ENCODE assay signal across 14 cellular contexts in genomic region chr9:13970018-13970417, GRCh38.
DNase-seq lines count a peak whose midpoint lies in the region; ATAC-seq, FAIRE-seq and TF ChIP-seq lines count a peak whose summit lies in the region.
"Had no signal": no experiment of that assay in that cellular context is flagged by ENCODE, and none has a peak within 500 bp of the region (broad histone marks: within the 10 kb centered on the region; RNA-seq: fewer than 3 reads in every experiment).

No MANE protein-coding gene starts in this region.

- H4K5ac ChIP-seq in mesendoderm (ENCODE audit: low read length): no peak overlapping the region

- no peaks in the 10 kb centered on the region for H3K27me3 Mint-ChIP-seq in GM23338 (ENCODE audit: insufficient read depth, low read depth, poor library complexity)
- no peaks in the 10 kb centered on the region for H3K27me3 Mint-ChIP-seq in nephron (ENCODE audit: low read depth)
- H3K27me3 Mint-ChIP-seq in T-helper 2 cell treated with Interferon-gamma antibody and Interleukin-4, amounts not matched to agents 5 μg/mL and 100 μg/mL, for 36 hours (ENCODE audit: low read depth): no peaks in the 10 kb centered on the region

- H3K9me3 Mint-ChIP-seq in GM23338: no peaks in the 10 kb centered on the region
- H3K9me3 Mint-ChIP-seq in nephron: no peaks in the 10 kb centered on the region
- H3K9me3 Mint-ChIP-seq in T-helper 2 cell treated with Interferon-gamma antibody and Interleukin-4, amounts not matched to agents 5 μg/mL and 100 μg/mL, for 36 hours: no peaks in the 10 kb centered on the region

- no peak overlapping the region for H2AK5ac ChIP-seq in mesendoderm (ENCODE audit: low read length)

- ATAC-seq in GM23338: no peak

- no peak overlapping the region for H3K56ac ChIP-seq in mesendoderm (ENCODE audit: low read length)

- TF ChIP-seq CTCF in GM23338 (conservative IDR thresholded peaks at IDR 0.05; ENCODE audit: low read depth in 2 of 2): no peak
- no peak for TF ChIP-seq CTCF in bronchial epithelial cell (IDR thresholded peaks at IDR 0.05; ENCODE audit: insufficient read depth, low read length, severe bottlenecking)
- no peak for TF ChIP-seq CTCF in nephron (IDR thresholded peaks at IDR 0.05; ENCODE audit: unreplicated experiment in 3 of 3)

- H3K4me2 ChIP-seq in GM23338 (no peak overlapping the region), mesendoderm (ENCODE audit: low read length) (no peak overlapping the region)

- H3K4me3 ChIP-seq in GM23338: no peak overlapping the region
- H3K4me3 ChIP-seq in bronchial epithelial cell (ENCODE audit: low read depth, low read length): no peak overlapping the region
- no peak overlapping the region for H3K4me3 ChIP-seq in mesendoderm (ENCODE audit: low read length)
- H3K4me3 ChIP-seq: SJSA1 had no signal

- H3K79me2 ChIP-seq in GM23338 (replicated peaks; ENCODE audit: insufficient read depth) (no peaks in the 10 kb centered on the region), mesendoderm (ENCODE audit: control insufficient read depth, insufficient read depth, low read length) (no peaks in the 10 kb centered on the region)

- no peak overlapping the region for H3K18ac ChIP-seq in mesendoderm (ENCODE audit: low read length)

- peaks cover 8% of the 10 kb centered on the region; the same call in 1 of the 2 replicates for H3K9me2 ChIP-seq in GM23338 (ENCODE audit: insufficient read depth)

- H3K27ac Mint-ChIP-seq in GM23338 (no peak overlapping the region; the same call in 1 of the 2 replicates), nephron (peak overlapping the region; percentile 86 to 91 (median 90))
- H3K27ac Mint-ChIP-seq in T-helper 2 cell treated with Interferon-gamma antibody and Interleukin-4, amounts not matched to agents 5 μg/mL and 100 μg/mL, for 36 hours: no peak overlapping the region

- DNase-seq in GM23338 (ENCODE audit: low spot score): no peak
- DNase-seq in RPMI7951 (ENCODE audit: low read depth): peak; percentile 3
- DNase-seq in bronchial epithelial cell (ENCODE audit: low read depth): peak; percentile 39
- DNase-seq in ACHN: no peak
- no peak for DNase-seq in stimulated activated CD4-positive, alpha-beta T cell treated with anti-CD3 and anti-CD28 coated beads, Interleukin-1b, Interleukin-23, amount 100 ng/mL, for 48 hours
- no peak for DNase-seq in T-helper 2 cell treated with Interferon-gamma antibody and Interleukin-4, amounts not matched to agents 5 μg/mL and 100 μg/mL, for 36 hours (ENCODE audit: low spot score)
- no peak for DNase-seq in mesendoderm
- DNase-seq: C1 segment of cervical spinal cord, NCI-H1436, NCI-H2029 treated with DMSO at 0.1 percent for 48 hours, NCI-H510A treated with DMSO at 0.1 percent for 48 hours had no signal

- FAIRE-seq in bronchial epithelial cell (lab: Jason Lieb, UNC): no peak
- FAIRE-seq: H54 had no signal

- H4K20me1 ChIP-seq in GM23338 (replicated peaks; ENCODE audit: insufficient read depth): no peaks in the 10 kb centered on the region

- H3K9ac ChIP-seq in mesendoderm (ENCODE audit: low read length): no peak overlapping the region

- H3K36me3 Mint-ChIP-seq in GM23338 (ENCODE audit: low read depth) (no peaks in the 10 kb centered on the region), nephron (ENCODE audit: low read depth) (no peaks in the 10 kb centered on the region)
- no peaks in the 10 kb centered on the region for H3K36me3 Mint-ChIP-seq in T-helper 2 cell treated with Interferon-gamma antibody and Interleukin-4, amounts not matched to agents 5 μg/mL and 100 μg/mL, for 36 hours (ENCODE audit: low read depth)

- H2BK120ac ChIP-seq in mesendoderm (ENCODE audit: low read depth, low read length): no peak overlapping the region

- H2AFZ ChIP-seq in GM23338: 0 out of 2 replicates have a peak overlapping the region, but pooled peaks have one; percentile 32

- no peaks in the 10 kb centered on the region for H3F3A ChIP-seq in GM23338 (replicated peaks; ENCODE audit: low read depth)

- in situ Hi-C loops in ACHN (cut with HindIII; ENCODE audit: low pct_ligation_motif_present, low pct_unique_long_range_greater_than_20kb, low sequenced_read_pairs): no loop called here

- H3K36me3 ChIP-seq in GM23338 (ENCODE audit: insufficient read depth) (no peaks in the 10 kb centered on the region), bronchial epithelial cell (ENCODE audit: control insufficient read depth, insufficient read depth, low read length) (no peaks in the 10 kb centered on the region), mesendoderm (ENCODE audit: control insufficient read depth, insufficient read depth, low read length) (no peaks in the 10 kb centered on the region)
- H3K36me3 ChIP-seq: SJSA1 had no signal

- H3K4me1 Mint-ChIP-seq in GM23338 (no peaks in the 10 kb centered on the region), nephron (peaks cover 35% of the 10 kb centered on the region)
- H3K4me1 Mint-ChIP-seq in T-helper 2 cell treated with Interferon-gamma antibody and Interleukin-4, amounts not matched to agents 5 μg/mL and 100 μg/mL, for 36 hours (ENCODE audit: low read depth): no peaks in the 10 kb centered on the region

- no peaks in the 10 kb centered on the region for H3K27me3 ChIP-seq in GM23338 (ENCODE audit: insufficient read depth)
- H3K27me3 ChIP-seq in bronchial epithelial cell (ENCODE audit: control insufficient read depth, insufficient read depth, low read length): no peaks in the 10 kb centered on the region
- no peaks in the 10 kb centered on the region for H3K27me3 ChIP-seq in mesendoderm (ENCODE audit: insufficient read depth, low read length, poor library complexity)
- H3K27me3 ChIP-seq: SJSA1 had no signal

- no peak overlapping the region for H3K27ac ChIP-seq in GM23338 (ENCODE audit: low read depth)
- H3K27ac ChIP-seq in mesendoderm (ENCODE audit: low read depth, low read length): no peak overlapping the region
- H3K27ac ChIP-seq: SJSA1 had no signal

- no peak overlapping the region for H4K8ac ChIP-seq in mesendoderm (ENCODE audit: low read depth, low read length)

- H3K4me3 Mint-ChIP-seq in GM23338 (no peak overlapping the region), nephron (no peak overlapping the region)
- H3K4me3 Mint-ChIP-seq in T-helper 2 cell treated with Interferon-gamma antibody and Interleukin-4, amounts not matched to agents 5 μg/mL and 100 μg/mL, for 36 hours: no peak overlapping the region

- WGBS in mesendoderm (ENCODE audit: extremely low coverage, insufficient coverage, low lambda C conversion rate): no CpG with 5 or more reads among the region's 4 CpGs

- no peak overlapping the region for H3K23ac ChIP-seq in mesendoderm (ENCODE audit: low read length)

- no peak overlapping the region for H2BK15ac ChIP-seq in mesendoderm (replicated peaks; ENCODE audit: low read depth)

- H3K79me1 ChIP-seq in mesendoderm (ENCODE audit: low read length): no peaks in the 10 kb centered on the region

- no peaks in the 10 kb centered on the region for H3K4me1 ChIP-seq in GM23338 (ENCODE audit: insufficient read depth)
- no peaks in the 10 kb centered on the region for H3K4me1 ChIP-seq in mesendoderm (ENCODE audit: control insufficient read depth, low read depth, low read length)
- H3K4me1 ChIP-seq: SJSA1 had no signal

- no peak overlapping the region for H3K4ac ChIP-seq in mesendoderm (ENCODE audit: low read depth, low read length)

- no peak overlapping the region for H2BK5ac ChIP-seq in mesendoderm (ENCODE audit: low read length)

TF ChIP-seq in GM23338, 12 proteins besides CTCF, POLR2A, EP300 and RAD21:
- TF ChIP-seq CREB1 (CRISPR knock-in tag; IDR thresholded peaks at IDR 0.05; ENCODE audit: low read depth): no peak
- no peak for TF ChIP-seq ZNF331 (CRISPR knock-in tag; IDR thresholded peaks at IDR 0.05; ENCODE audit: low read depth)
- no peak for TF ChIP-seq EZH2 (IDR thresholded peaks at IDR 0.05; ENCODE audit: low read depth, unreplicated experiment)
- no peak for TF ChIP-seq ZNF114 (CRISPR knock-in tag; IDR thresholded peaks at IDR 0.05)
- no peak for TF ChIP-seq JUNB (IDR thresholded peaks at IDR 0.05; ENCODE audit: unreplicated experiment)
- no peak for TF ChIP-seq ETS1 (IDR thresholded peaks at IDR 0.05)
- TF ChIP-seq NANOG (IDR thresholded peaks at IDR 0.05; ENCODE audit: borderline replicate concordance): no peak

Comparison
In these comparisons a context has a peak if more than half of its experiments do, and no peak if none do; other contexts are left out.
1. DNase-seq: peak in RPMI7951 (single experiment) and bronchial epithelial cell (single experiment); none in GM23338 (single experiment), ACHN (single experiment), stimulated activated CD4-positive, alpha-beta T cell treated with anti-CD3 and anti-CD28 coated beads, Interleukin-1b, Interleukin-23, amount 100 ng/mL, for 48 hours (single experiment), T-helper 2 cell treated with Interferon-gamma antibody and Interleukin-4, amounts not matched to agents 5 μg/mL and 100 μg/mL, for 36 hours (single experiment) and mesendoderm (single experiment).
2. H3K27ac Mint-ChIP-seq: peak in nephron (3 of 3); none in GM23338 (single experiment) and T-helper 2 cell treated with Interferon-gamma antibody and Interleukin-4, amounts not matched to agents 5 μg/mL and 100 μg/mL, for 36 hours (single experiment).